9 cellular contexts compared by ENCODE assay signal in the genomic region with DNA sequence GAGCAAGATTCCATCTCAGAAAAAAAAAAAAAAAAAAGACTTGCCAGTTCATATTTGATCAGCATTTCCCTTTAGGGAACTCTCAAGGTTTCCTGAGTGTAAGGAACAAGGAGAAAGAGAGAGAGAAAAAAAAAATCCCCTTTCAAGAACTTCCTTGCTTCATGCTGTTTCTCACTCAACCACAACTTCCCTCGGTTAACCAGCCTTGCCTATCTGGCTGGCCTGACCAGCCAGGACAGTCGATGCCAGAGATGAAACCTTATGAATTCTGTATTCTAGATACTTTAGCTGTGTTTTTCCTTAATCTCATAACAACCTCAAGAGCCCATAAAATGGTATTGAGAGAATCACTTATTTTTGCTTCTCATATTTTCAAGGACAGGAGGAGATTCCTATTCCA. TPM values are rescaled to one million over a fixed set of nuclear protein-coding genes. Genes with fewer than 3 reads are reported as not detected.
DNase-seq lines count a peak whose midpoint lies in the region; ATAC-seq and TF ChIP-seq lines count a peak whose summit lies in the region.
"Had no signal": no experiment of that assay in that cellular context is flagged by ENCODE, and none has a peak within 500 bp of the region (broad histone marks: within the 10 kb centered on the region; RNA-seq: fewer than 3 reads in every experiment).

No MANE protein-coding gene starts in this region.

- H3K36me3 ChIP-seq in BLaER1 treated with 17β-estradiol and CSF1 and Interleukin-3, amounts not matched to agents 10 nM and 100 nM: peaks cover 0 to 8% (median 0%) of the 10 kb centered on the region in 11 experiments; a peak in 6 of 22 replicates
- no peaks in the 10 kb centered on the region for H3K36me3 ChIP-seq in MG63

- H3K27ac Mint-ChIP-seq in activated T-cell treated with anti-CD3 and anti-CD28 coated beads, Interleukin-2, amount 50 U/mL, for 72 hours: peak overlapping the region; percentile 93
- peak overlapping the region; percentile 14 for H3K27ac Mint-ChIP-seq in memory B cell

- H3K4me2 ChIP-seq in BLaER1 treated with 17β-estradiol and CSF1 and Interleukin-3, amounts not matched to agents 10 nM and 100 nM: peak overlapping the region; percentile 68 to 92 (median 77)

- peak overlapping the region; percentile 38 to 92 (median 63) for H3K27ac ChIP-seq in BLaER1 treated with 17β-estradiol and CSF1 and Interleukin-3, amounts not matched to agents 10 nM and 100 nM
- H3K27ac ChIP-seq in HL-60 (replicated peaks): peak overlapping the region; percentile 91

- no peak for TF ChIP-seq CTCF in HL-60 (IDR thresholded peaks at IDR 0.05; ENCODE audit: insufficient read depth, low read length)

- no peaks in the 10 kb centered on the region for H3K9me3 ChIP-seq in BLaER1 treated with 17β-estradiol and CSF1 and Interleukin-3, amounts not matched to agents 10 nM and 100 nM (replicated peaks in 1 of 11)
- H3K9me3 ChIP-seq in MG63: no peaks in the 10 kb centered on the region

- H3K27me3 Mint-ChIP-seq in activated T-cell treated with anti-CD3 and anti-CD28 coated beads, Interleukin-2, amount 50 U/mL, for 72 hours (ENCODE audit: low read depth): no peaks in the 10 kb centered on the region
- no peaks in the 10 kb centered on the region for H3K27me3 Mint-ChIP-seq in memory B cell

- no peak for ATAC-seq in activated T-cell treated with anti-CD3 and anti-CD28 coated beads, Interleukin-2, amount 50 U/mL, for 72 hours (replicated peaks in 1 of 2)
- ATAC-seq in memory B cell (ENCODE audit: low read depth) (no peak), GM18511 (IDR thresholded peaks at IDR 0.05; ENCODE audit: unreplicated experiment) (no peak)

- no peaks in the 10 kb centered on the region for H3K27me3 ChIP-seq in BLaER1 treated with 17β-estradiol and CSF1 and Interleukin-3, amounts not matched to agents 10 nM and 100 nM
- no peaks in the 10 kb centered on the region for H3K27me3 ChIP-seq in HL-60 (ENCODE audit: insufficient read depth, poor library complexity, severe bottlenecking)
- H3K27me3 ChIP-seq in MG63: no peaks in the 10 kb centered on the region

- H3K4me3 ChIP-seq in BLaER1 treated with 17β-estradiol and CSF1 and Interleukin-3, amounts not matched to agents 10 nM and 100 nM: peak overlapping the region in 3 of 10 experiments; percentile 0 to 36 (median 8); a peak in 4 of 20 replicates
- H3K4me3 ChIP-seq in HL-60 (replicated peaks; ENCODE audit: insufficient read depth, low read length): no peak overlapping the region
- no peak overlapping the region for H3K4me3 ChIP-seq in MG63

- DNase-seq in HL-60 (ENCODE audit: low read depth in 1 of 2, low spot score in 1 of 2) (peak in 1 of 2 experiments; percentile 73), memory B cell (ENCODE audit: low spot score in 2 of 2) (no peak), MG63 (no peak), DMS79 treated with DMSO at 0.1 percent for 48 hours (lab: John Stamatoyannopoulos, UW) (no peak), inferior parietal cortex (ENCODE audit: extremely low spot score) (no peak)
- DNase-seq in activated T-cell treated with anti-CD3 and anti-CD28 coated beads, Interleukin-2, amount 50 U/mL, for 72 hours: no peak
- DNase-seq: SW 1271 had no signal

- H3K9ac ChIP-seq in BLaER1 treated with 17β-estradiol and CSF1 and Interleukin-3, amounts not matched to agents 10 nM and 100 nM: peak overlapping the region; percentile 14 to 59 (median 45); a peak in 19 of 22 replicates

- H3K4me3 Mint-ChIP-seq in activated T-cell treated with anti-CD3 and anti-CD28 coated beads, Interleukin-2, amount 50 U/mL, for 72 hours: peak overlapping the region; percentile 83 to 84
- peak overlapping the region; percentile 4 for H3K4me3 Mint-ChIP-seq in memory B cell

- peaks cover 8 to 19% (median 15%) of the 10 kb centered on the region in 11 experiments; a peak in 19 of 22 replicates for H4K20me1 ChIP-seq in BLaER1 treated with 17β-estradiol and CSF1 and Interleukin-3, amounts not matched to agents 10 nM and 100 nM

- peaks cover 55 to 87% (median 68%) of the 10 kb centered on the region in 10 experiments for H3K4me1 ChIP-seq in BLaER1 treated with 17β-estradiol and CSF1 and Interleukin-3, amounts not matched to agents 10 nM and 100 nM

- H3K4me1 Mint-ChIP-seq in activated T-cell treated with anti-CD3 and anti-CD28 coated beads, Interleukin-2, amount 50 U/mL, for 72 hours (ENCODE audit: low read depth): peaks cover 66% of the 10 kb centered on the region
- peaks cover 27% of the 10 kb centered on the region for H3K4me1 Mint-ChIP-seq in memory B cell

- peaks cover 3 to 8% of the 10 kb centered on the region in 2 donors for H3K36me3 Mint-ChIP-seq in activated T-cell treated with anti-CD3 and anti-CD28 coated beads, Interleukin-2, amount 50 U/mL, for 72 hours (ENCODE audit: insufficient read depth in 2 of 2)
- peaks cover 3% of the 10 kb centered on the region for H3K36me3 Mint-ChIP-seq in memory B cell

- peaks cover 0 to 1% of the 10 kb centered on the region in 2 donors for H3K9me3 Mint-ChIP-seq in activated T-cell treated with anti-CD3 and anti-CD28 coated beads, Interleukin-2, amount 50 U/mL, for 72 hours
- no peaks in the 10 kb centered on the region for H3K9me3 Mint-ChIP-seq in memory B cell

RNA-seq across cellular contexts. Expression of a gene that starts 2.6 kb away (rescaled TPM):
- total RNA-seq in activated T-cell treated with anti-CD3 and anti-CD28 coated beads, Interleukin-2, amount 50 U/mL, for 72 hours: 10 to 100 TPM; 59.0 to 60.7 TPM
- 9.1 and 32.4 TPM in 2 replicates for total RNA-seq in MG63 (2014; rRNA removed; shearing (Covaris generic); ENCODE audit: low replicate concordance)
